Comparison of ENCODE assay signal across 11 cellular contexts in the genomic region with DNA sequence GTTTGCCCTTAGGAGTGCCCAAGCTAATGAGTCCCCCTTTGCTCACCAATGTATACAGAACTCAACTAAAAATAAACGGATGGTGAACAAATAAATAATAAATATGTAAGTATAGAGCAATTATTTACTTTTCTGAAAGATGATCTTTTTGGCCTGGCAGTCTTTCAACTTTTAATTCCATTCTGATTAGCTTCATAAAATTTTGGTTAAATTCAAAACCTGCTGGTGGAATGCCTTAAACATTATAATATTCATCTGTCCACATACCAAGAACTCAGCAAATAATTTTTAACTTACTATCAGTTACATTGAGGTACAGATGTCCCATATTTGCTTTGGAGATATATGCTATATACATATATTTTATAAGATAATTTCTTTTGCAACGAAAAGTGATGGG.
DNase-seq lines count a peak whose midpoint lies in the region; ATAC-seq, FAIRE-seq and TF ChIP-seq lines count a peak whose summit lies in the region.
"Had no signal": no experiment of that assay in that cellular context is flagged by ENCODE, and none has a peak within 500 bp of the region (broad histone marks: within the 10 kb centered on the region; RNA-seq: fewer than 3 reads in every experiment).

No MANE protein-coding gene starts in this region.

- FAIRE-seq in endothelial cell of umbilical vein (lab: Jason Lieb, UNC): no peak
- FAIRE-seq: A549, H54 had no signal

- no peaks in the 10 kb centered on the region; the same call in 2 of the 3 replicates for H3K9me3 Mint-ChIP-seq in GM23338
- H3K9me3 Mint-ChIP-seq: CD8-positive, alpha-beta memory T cell had no signal

- DNase-seq in GM23338 (ENCODE audit: low spot score) (no peak), OCI-LY7 (ENCODE audit: low spot score) (no peak), endothelial cell of umbilical vein (ENCODE audit: low read depth, low spot score) (no peak), substantia nigra (lab: John Stamatoyannopoulos, UW) (no peak), T-helper 17 cell (no peak), SW480 (ENCODE audit: low spot score) (no peak)
- DNase-seq: Caco-2; CD8-positive, alpha-beta memory T cell had no signal

- TF ChIP-seq CTCF in GM23338 (conservative IDR thresholded peaks at IDR 0.05; ENCODE audit: low read depth in 2 of 2) (no peak), OCI-LY7 (conservative IDR thresholded peaks at IDR 0.05; ENCODE audit: low read length) (no peak), endothelial cell of umbilical vein (IDR thresholded peaks at IDR 0.05; ENCODE audit: extremely low read depth in 1 of 2, insufficient read depth in 1 of 2, low read depth in 1 of 2, low read length in 2 of 2) (no peak)

- no peaks in the 10 kb centered on the region for H3K9me2 ChIP-seq in GM23338 (ENCODE audit: insufficient read depth)
- no peaks in the 10 kb centered on the region for H3K9me2 ChIP-seq in OCI-LY7 (ENCODE audit: insufficient read depth, low read length)

- H3F3A ChIP-seq in GM23338 (replicated peaks; ENCODE audit: low read depth): no peaks in the 10 kb centered on the region

- dilution Hi-C loops in endothelial cell of umbilical vein (cut with MboI; ENCODE audit: extremely low pct_ligation_motif_present, low sequenced_read_pairs): no loop called here

- ATAC-seq in GM23338: no peak
- ATAC-seq in T-helper 17 cell: no peak
- ATAC-seq in GM18517 (IDR thresholded peaks at IDR 0.05; ENCODE audit: unreplicated experiment): no peak
- ATAC-seq: A549 had no signal

- H3K27ac ChIP-seq in GM23338 (ENCODE audit: low read depth) (0 out of 2 replicates have a peak overlapping the region, but pooled peaks have one; percentile 7), OCI-LY7 (ENCODE audit: low read depth, low read length, poor library complexity, severe bottlenecking) (no peak overlapping the region), endothelial cell of umbilical vein (ENCODE audit: insufficient read depth, low read depth, low read length) (peak overlapping the region; percentile 67), substantia nigra (ENCODE audit: low read depth, low read length, poor library complexity, severe bottlenecking) (peak overlapping the region; percentile 95)
- H3K27ac ChIP-seq: A549 had no signal

- CTCF ChIA-PET in OCI-LY7 (lab: Charles Lee; ENCODE audit: unreplicated experiment): interaction anchor here (1.0 kb wide), 1 partner anchor 227 kb away, joined by 3 read pairs; no protein-coding TSS in a partner anchor
- CTCF ChIA-PET in endothelial cell of umbilical vein (lab: Charles Lee): interaction anchor here (2.6 kb wide), 1 partner anchor 12 kb away, joined by 12 read pairs; no protein-coding TSS in a partner anchor

- H3K27ac Mint-ChIP-seq in GM23338 (no peak overlapping the region), T-helper 17 cell (no peak overlapping the region)
- H3K27ac Mint-ChIP-seq: CD8-positive, alpha-beta memory T cell had no signal

- no peaks in the 10 kb centered on the region for H3K9me1 ChIP-seq in endothelial cell of umbilical vein (replicated peaks; ENCODE audit: control insufficient read depth, extremely low read depth, insufficient read depth, low read length)

- H3K27me3 ChIP-seq in GM23338 (ENCODE audit: insufficient read depth) (no peaks in the 10 kb centered on the region), endothelial cell of umbilical vein (ENCODE audit: control insufficient read depth in 2 of 2, insufficient read depth in 2 of 2, low read length in 2 of 2) (no peaks in the 10 kb centered on the region)

- peaks cover 56% of the 10 kb centered on the region for H3K36me3 Mint-ChIP-seq in GM23338 (ENCODE audit: low read depth)
- H3K36me3 Mint-ChIP-seq in T-helper 17 cell (ENCODE audit: low read depth): peaks cover 3% of the 10 kb centered on the region

- no peaks in the 10 kb centered on the region for H4K20me1 ChIP-seq in GM23338 (replicated peaks; ENCODE audit: insufficient read depth)
- H4K20me1 ChIP-seq in OCI-LY7 (ENCODE audit: insufficient read depth, low read length): no peaks in the 10 kb centered on the region
- no peaks in the 10 kb centered on the region for H4K20me1 ChIP-seq in endothelial cell of umbilical vein (replicated peaks; ENCODE audit: control insufficient read depth, extremely low read depth, insufficient read depth, low read length)

- intact Hi-C loops in OCI-LY7 (cut with micrococcal nuclease; ENCODE audit: unreplicated experiment) (loop anchor here (2.0 to 5.0 kb wide), 2 partner anchors 232 to 359 kb away; a partner anchor contains a TSS), endothelial cell of umbilical vein (cut with micrococcal nuclease) (no loop called here)

- H2AFZ ChIP-seq in GM23338 (no peak overlapping the region), OCI-LY7 (ENCODE audit: low read length) (peak overlapping the region; percentile 97; the same call in 1 of the 2 replicates), endothelial cell of umbilical vein (ENCODE audit: low read depth, low read length) (no peak overlapping the region)

- peaks cover 53% of the 10 kb centered on the region for H3K4me1 Mint-ChIP-seq in GM23338
- H3K4me1 Mint-ChIP-seq in T-helper 17 cell: peaks cover 4% of the 10 kb centered on the region

- POLR2A ChIA-PET in OCI-LY7 (lab: Charles Lee): no interaction called here
- POLR2A ChIA-PET in endothelial cell of umbilical vein (lab: Charles Lee): no interaction called here

- no TSS peak for BruUV-seq in OCI-LY7 (replicated peaks; lab: Mats Ljungman, UMichigan)
- no TSS peak for BruUV-seq in endothelial cell of umbilical vein (replicated peaks; lab: Mats Ljungman, UMichigan)

- H3K4me2 ChIP-seq in GM23338 (no peak overlapping the region), OCI-LY7 (ENCODE audit: low read length) (no peak overlapping the region), endothelial cell of umbilical vein (ENCODE audit: insufficient read depth, low read length) (no peak overlapping the region)
- H3K4me2 ChIP-seq: A549 had no signal

- H3K9me3 ChIP-seq in OCI-LY7 (ENCODE audit: low read length): peaks cover 5% of the 10 kb centered on the region; the same call in 1 of the 2 replicates
- H3K9me3 ChIP-seq in endothelial cell of umbilical vein (replicated peaks; ENCODE audit: control insufficient read depth, insufficient read depth, low read length): no peaks in the 10 kb centered on the region
- H3K9me3 ChIP-seq in T-helper 17 cell (ENCODE audit: control insufficient read depth, low read length, poor library complexity, severe bottlenecking): no peaks in the 10 kb centered on the region
- H3K9me3 ChIP-seq: A549, Caco-2 had no signal

- H3K27me3 Mint-ChIP-seq in GM23338 (ENCODE audit: insufficient read depth, low read depth, poor library complexity) (peaks cover 4% of the 10 kb centered on the region), T-helper 17 cell (no peaks in the 10 kb centered on the region)

- peaks cover 1% of the 10 kb centered on the region; the same call in 1 of the 2 replicates for H3K36me3 ChIP-seq in GM23338 (ENCODE audit: insufficient read depth)
- no peaks in the 10 kb centered on the region for H3K36me3 ChIP-seq in OCI-LY7 (ENCODE audit: insufficient read depth, low read length)
- peaks cover 2 to 10% of the 10 kb centered on the region in 2 experiments for H3K36me3 ChIP-seq in endothelial cell of umbilical vein (ENCODE audit: control insufficient read depth in 2 of 2, extremely low read depth in 1 of 2, insufficient read depth in 2 of 2, low read length in 2 of 2)

- no peak for TF ChIP-seq POLR2A in endothelial cell of umbilical vein (IDR thresholded peaks at IDR 0.05; ENCODE audit: low read depth, low read length)

- H3K4me1 ChIP-seq in GM23338 (ENCODE audit: insufficient read depth): peaks cover 32% of the 10 kb centered on the region
- peaks cover 26% of the 10 kb centered on the region for H3K4me1 ChIP-seq in OCI-LY7 (ENCODE audit: insufficient read depth, low read length, poor library complexity, severe bottlenecking)
- peaks cover 60% of the 10 kb centered on the region for H3K4me1 ChIP-seq in endothelial cell of umbilical vein (ENCODE audit: control insufficient read depth, extremely low read depth, insufficient read depth, low read length)

- H3K4me3 Mint-ChIP-seq in GM23338: no peak overlapping the region
- H3K4me3 Mint-ChIP-seq in T-helper 17 cell: no peak overlapping the region
- H3K4me3 Mint-ChIP-seq: CD8-positive, alpha-beta memory T cell had no signal

- H3K79me2 ChIP-seq in GM23338 (replicated peaks; ENCODE audit: insufficient read depth) (peaks cover 13% of the 10 kb centered on the region), OCI-LY7 (ENCODE audit: insufficient read depth, low read depth, low read length) (no peaks in the 10 kb centered on the region), endothelial cell of umbilical vein (ENCODE audit: control insufficient read depth, insufficient read depth, low read length) (peaks cover 14% of the 10 kb centered on the region)

- H3K4me3 ChIP-seq in GM23338 (no peak overlapping the region), OCI-LY7 (ENCODE audit: low read depth, low read length, poor library complexity, severe bottlenecking) (no peak overlapping the region), endothelial cell of umbilical vein (replicated peaks in 1 of 3; ENCODE audit: insufficient read depth in 1 of 3, low read depth in 1 of 3, low read length in 3 of 3) (no peak overlapping the region)
- H3K4me3 ChIP-seq: A549 had no signal

- H3K9ac ChIP-seq in endothelial cell of umbilical vein (replicated peaks; ENCODE audit: extremely low read depth, insufficient read depth, low read length): no peak overlapping the region

TF ChIP-seq in GM23338, 12 proteins besides CTCF, POLR2A, EP300 and RAD21 (continues in another document):
- TF ChIP-seq CREB1 (CRISPR knock-in tag; IDR thresholded peaks at IDR 0.05; ENCODE audit: low read depth) (no peak), JUNB (IDR thresholded peaks at IDR 0.05; ENCODE audit: unreplicated experiment) (no peak), NANOG (IDR thresholded peaks at IDR 0.05; ENCODE audit: borderline replicate concordance) (no peak), ZNF331 (CRISPR knock-in tag; IDR thresholded peaks at IDR 0.05; ENCODE audit: low read depth) (no peak), STAT1 (IDR thresholded peaks at IDR 0.05; ENCODE audit: unreplicated experiment) (no peak), EZH2phosphoT487 (IDR thresholded peaks at IDR 0.05; ENCODE audit: unreplicated experiment) (no peak), ZNF114 (CRISPR knock-in tag; IDR thresholded peaks at IDR 0.05) (no peak)

TF ChIP-seq in endothelial cell of umbilical vein, 7 proteins besides CTCF, POLR2A, EP300 and RAD21 (continues in another document):
- no peak for TF ChIP-seq POLR2AphosphoS5 (IDR thresholded peaks at IDR 0.05; ENCODE audit: insufficient read depth, low read depth, low read length)
- TF ChIP-seq JUN (IDR thresholded peaks at IDR 0.05; ENCODE audit: borderline replicate concordance, insufficient read depth, insufficient read length, low read depth): no peak
- TF ChIP-seq FOS (IDR thresholded peaks at IDR 0.05; ENCODE audit: borderline replicate concordance, insufficient read depth, low read length): no peak
- TF ChIP-seq GATA2 (IDR thresholded peaks at IDR 0.05; ENCODE audit: insufficient read depth, insufficient read length, low read depth, low read length): no peak
- TF ChIP-seq MYC (IDR thresholded peaks at IDR 0.05; ENCODE audit: low read depth, low read length): no peak
- TF ChIP-seq, protein P1, sequence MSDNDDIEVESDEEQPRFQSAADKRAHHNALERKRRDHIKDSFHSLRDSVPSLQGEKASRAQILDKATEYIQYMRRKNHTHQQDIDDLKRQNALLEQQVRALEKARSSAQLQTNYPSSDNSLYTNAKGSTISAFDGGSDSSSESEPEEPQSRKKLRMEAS (IDR thresholded peaks at IDR 0.05; ENCODE audit: insufficient read depth, insufficient read length): no peak
